In the genomic region with DNA sequence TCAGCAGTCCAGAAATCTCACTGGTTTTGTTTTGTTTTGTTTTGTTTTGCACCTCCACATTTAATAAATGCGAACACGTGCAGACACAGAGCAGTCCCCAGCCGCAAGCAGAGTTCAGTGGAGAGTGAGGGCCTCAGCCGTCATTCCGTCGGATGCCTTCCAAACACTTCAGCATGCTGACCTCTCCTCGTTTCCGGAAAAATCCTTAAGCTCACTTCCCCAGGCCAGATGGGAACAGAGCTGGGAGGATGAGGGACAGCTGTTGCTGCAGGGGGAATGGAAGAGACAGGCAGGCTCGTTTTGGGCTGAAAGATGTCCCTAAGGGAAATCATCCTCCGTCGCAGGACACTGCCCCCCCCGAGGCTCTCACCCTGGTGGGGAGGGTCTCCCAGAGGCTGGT, we compare ENCODE assay signal across 16 cellular contexts.
"Had no signal": no experiment of that assay in that cellular context is flagged by ENCODE, and none has a peak within 500 bp of the region (broad histone marks: within the 10 kb centered on the region; RNA-seq: fewer than 3 reads in every experiment).

No MANE protein-coding gene starts in this region.

- DNase-seq: activated CD4-positive, alpha-beta T cell treated with anti-CD3 and anti-CD28 coated beads, Interleukin-2, amount 50 U/mL, for 4 hours; activated CD4-positive, CD25-positive, alpha-beta regulatory T cell treated with anti-CD3 and anti-CD28 coated beads, Interleukin-2, amount 50 U/mL, for 72 hours; activated gamma-delta T cell; activated T-cell treated with anti-CD3 and anti-CD28 coated beads, Interleukin-2, amount 50 U/mL, for 24 hours; amygdala; brain microvascular endothelial cell; cerebellar nuclear complex; dermis blood vessel endothelial cell; naive B cell; occipital lobe; right lobe of liver; stimulated activated CD4-positive, alpha-beta T cell treated with anti-CD3 and anti-CD28 coated beads, Interleukin-12 subunit alpha, Interleukin-12 subunit beta, amount 100 ng/mL, for 4 hours; stimulated activated naive CD4-positive, alpha-beta T cell treated with Interleukin-2 at 50 U/mL for 16 hours had no signal

- H3K27ac Mint-ChIP-seq: activated naive CD8-positive, alpha-beta T cell; activated T-cell treated with anti-CD3 and anti-CD28 coated beads, Interleukin-2, amount 50 U/mL, for 24 hours; naive B cell had no signal

- H3K9me3 Mint-ChIP-seq: activated T-cell treated with anti-CD3 and anti-CD28 coated beads, Interleukin-2, amount 50 U/mL, for 24 hours had no signal

- H3K36me3 Mint-ChIP-seq: activated naive CD8-positive, alpha-beta T cell; mesothelial cell of epicardium; naive B cell had no signal

- ATAC-seq: esophagus mucosa had no signal

- H3K4me1 Mint-ChIP-seq: naive B cell had no signal

- H3K4me3 Mint-ChIP-seq: activated naive CD8-positive, alpha-beta T cell; activated T-cell treated with anti-CD3 and anti-CD28 coated beads, Interleukin-2, amount 50 U/mL, for 24 hours; mesothelial cell of epicardium; naive B cell had no signal
